In the genomic region with DNA sequence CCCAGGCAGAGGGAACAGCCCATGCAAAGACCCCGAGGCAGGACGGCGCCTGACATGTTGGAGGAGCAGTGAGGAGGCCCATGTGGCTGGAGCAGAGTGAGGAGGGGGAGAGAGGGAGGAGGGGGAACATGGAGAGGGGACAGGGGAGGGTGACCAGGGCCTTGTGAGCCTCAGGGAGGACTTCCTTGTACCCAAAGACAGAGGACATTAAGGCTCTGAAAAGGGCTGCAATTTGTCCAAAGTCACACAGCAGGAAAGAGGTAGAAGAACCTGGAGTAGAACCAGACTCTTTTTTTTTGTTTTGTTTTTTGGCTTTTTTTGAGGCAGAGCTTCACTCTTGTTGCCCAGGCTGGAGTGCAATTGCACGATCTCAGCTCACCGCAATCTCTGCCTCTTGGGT, we compare ENCODE assay signal across 36 cellular contexts.
"Had no signal": no experiment of that assay in that cellular context is flagged by ENCODE, and none has a peak within 500 bp of the region (broad histone marks: within the 10 kb centered on the region; RNA-seq: fewer than 3 reads in every experiment).

No MANE protein-coding gene starts in this region.

- H3K9me3 ChIP-seq: MG63 had no signal

- H3K36me3 ChIP-seq: MG63 had no signal

- DNase-seq: MG63, MM.1S, MV-4-11, NCI-H1048, NCI-H1092, NCI-H1092 treated with DMSO at 0.1 percent for 48 hours, NCI-H1105, NCI-H1105 treated with DMSO at 0.1 percent for 48 hours, NCI-H1417, NCI-H1417 treated with DMSO at 0.1 percent for 48 hours, NCI-H1436, NCI-H1436 treated with DMSO at 0.1 percent for 48 hours, NCI-H146, NCI-H1694, NCI-H1694 treated with DMSO at 0.1 percent for 48 hours, NCI-H187, NCI-H187 treated with DMSO at 0.1 percent for 48 hours, NCI-H1930, NCI-H2029, NCI-H2029 treated with DMSO at 0.1 percent for 48 hours, NCI-H2081, NCI-H2081 treated with DMSO at 0.1 percent for 48 hours, NCI-H2107, NCI-H2171, NCI-H2171 treated with DMSO at 0.1 percent for 48 hours, NCI-H2227 treated with DMSO at 0.1 percent for 48 hours, NCI-H226, NCI-H345, NCI-H446, NCI-H446 treated with DMSO at 0.1 percent for 48 hours, NCI-H510A, NCI-H510A treated with DMSO at 0.1 percent for 48 hours, NCI-H524, NCI-H524 treated with DMSO at 0.1 percent for 48 hours, NCI-H526, NCI-H526 treated with DMSO at 0.1 percent for 48 hours had no signal

- H3K4me3 ChIP-seq: MG63 had no signal
